16 cellular contexts compared by ENCODE assay signal in genomic region chr18:49051323-49051967, GRCh38.
DNase-seq lines count a peak whose midpoint lies in the region; ATAC-seq and TF ChIP-seq lines count a peak whose summit lies in the region.
"Had no signal": no experiment of that assay in that cellular context is flagged by ENCODE, and none has a peak within 500 bp of the region (broad histone marks: within the 10 kb centered on the region; RNA-seq: fewer than 3 reads in every experiment).

No MANE protein-coding gene starts in this region.

- no peaks in the 10 kb centered on the region for H3K9me3 Mint-ChIP-seq in CD4-positive, alpha-beta T cell
- no peaks in the 10 kb centered on the region for H3K9me3 Mint-ChIP-seq in activated T-cell treated with anti-CD3 and anti-CD28 coated beads, Interleukin-2, amount 50 U/mL, for 72 hours

- peak overlapping the region; percentile 99 for H3K27ac ChIP-seq in BLaER1
- no peak overlapping the region for H3K27ac ChIP-seq in IMR-90 (ENCODE audit: insufficient read depth, low read length)
- no peak overlapping the region for H3K27ac ChIP-seq in trophoblast cell (ENCODE audit: low read depth, low read length)
- no peak overlapping the region for H3K27ac ChIP-seq in CD4-positive, alpha-beta T cell (ENCODE audit: low read depth, low read length)
- H3K27ac ChIP-seq: C4-2B, RWPE1 had no signal

- H3K18ac ChIP-seq in IMR-90 (ENCODE audit: low read depth, low read length) (peak overlapping the region; percentile 51), trophoblast cell (ENCODE audit: low read length) (no peak overlapping the region)

- no peak overlapping the region; the same call in 1 of the 2 replicates for H3K4me3 ChIP-seq in BLaER1
- H3K4me3 ChIP-seq in IMR-90 (ENCODE audit: insufficient read depth, low read depth, low read length): no peak overlapping the region
- no peak overlapping the region for H3K4me3 ChIP-seq in trophoblast cell (ENCODE audit: low read depth, low read length)
- H3K4me3 ChIP-seq: SJCRH30 had no signal

- peak overlapping the region; percentile 84; the same call in 1 of the 2 replicates for H3K9ac ChIP-seq in BLaER1
- H3K9ac ChIP-seq in IMR-90 (ENCODE audit: low read depth, low read length): no peak overlapping the region
- H3K9ac ChIP-seq in trophoblast cell (ENCODE audit: low read length): no peak overlapping the region

- H3K79me1 ChIP-seq in IMR-90 (ENCODE audit: low read depth in 1 of 2, low read length in 2 of 2) (peaks cover 10 to 35% of the 10 kb centered on the region in 2 experiments; a peak in 3 of 4 replicates), trophoblast cell (ENCODE audit: low read length) (peaks cover 3% of the 10 kb centered on the region)

- H3K4me1 Mint-ChIP-seq in CD4-positive, alpha-beta T cell (ENCODE audit: low read depth): peaks cover 45% of the 10 kb centered on the region
- peaks cover 46% of the 10 kb centered on the region for H3K4me1 Mint-ChIP-seq in activated T-cell treated with anti-CD3 and anti-CD28 coated beads, Interleukin-2, amount 50 U/mL, for 72 hours (ENCODE audit: low read depth)

- H2BK20ac ChIP-seq in IMR-90 (ENCODE audit: low read depth, low read length): peak overlapping the region; percentile 91; the same call in 1 of the 2 replicates

- H3K27me3 Mint-ChIP-seq in CD4-positive, alpha-beta T cell: no peaks in the 10 kb centered on the region
- no peaks in the 10 kb centered on the region for H3K27me3 Mint-ChIP-seq in activated T-cell treated with anti-CD3 and anti-CD28 coated beads, Interleukin-2, amount 50 U/mL, for 72 hours (ENCODE audit: low read depth)

- H2AFZ ChIP-seq in IMR-90 (replicated peaks; ENCODE audit: low read length, poor library complexity): no peak overlapping the region
- H2AFZ ChIP-seq in trophoblast cell (ENCODE audit: insufficient read depth, low read length, poor library complexity): no peak overlapping the region

- peak overlapping the region; percentile 79 for H3K14ac ChIP-seq in IMR-90 (replicated peaks; ENCODE audit: low read depth, low read length)
- no peak overlapping the region for H3K14ac ChIP-seq in trophoblast cell (ENCODE audit: low read length)

- H3K79me2 ChIP-seq in trophoblast cell (ENCODE audit: control insufficient read depth, insufficient read depth, low read length, poor library complexity): no peaks in the 10 kb centered on the region

- 93% methylated on average over 3 of the region's 9 CpGs; no CpG with 5 or more reads in 1 of the 2 experiments for WGBS in IMR-90 (ENCODE audit: extremely low coverage in 2 of 2, insufficient read length in 1 of 2), 2 experiments
- WGBS in trophoblast cell (ENCODE audit: extremely low coverage, insufficient coverage, insufficient read length): no CpG with 5 or more reads among the region's 9 CpGs

- H3K4me1 ChIP-seq in BLaER1 (peaks cover 92% of the 10 kb centered on the region), IMR-90 (ENCODE audit: control insufficient read depth, insufficient read depth, low read length) (peaks cover 44% of the 10 kb centered on the region), trophoblast cell (ENCODE audit: control insufficient read depth in 1 of 2, insufficient read depth in 2 of 2, low read length in 2 of 2) (peaks cover 3 to 6% of the 10 kb centered on the region in 2 experiments)

- peak overlapping the region; percentile 96 for H2BK120ac ChIP-seq in IMR-90 (ENCODE audit: low read depth, low read length)
- no peak overlapping the region for H2BK120ac ChIP-seq in trophoblast cell (ENCODE audit: insufficient read depth, low read length, poor library complexity)

- H3K27ac Mint-ChIP-seq in CD4-positive, alpha-beta T cell: no peak overlapping the region
- no peak overlapping the region for H3K27ac Mint-ChIP-seq in activated T-cell treated with anti-CD3 and anti-CD28 coated beads, Interleukin-2, amount 50 U/mL, for 72 hours

- peak overlapping the region; percentile 66; the same call in 2 of the 3 replicates for H2BK15ac ChIP-seq in IMR-90 (ENCODE audit: low read depth, low read length)

- POLR2A ChIA-PET in IMR-90 (lab: Charles Lee; ENCODE audit: unreplicated experiment): interaction anchor here (0.6 kb wide), 1 partner anchor 199 kb away, joined by 3 read pairs; no protein-coding TSS in a partner anchor
- POLR2A ChIA-PET in CD4-positive, alpha-beta T cell (lab: Charles Lee): no interaction called here

- H3K4me2 ChIP-seq in BLaER1: peak overlapping the region; percentile 86
- H3K4me2 ChIP-seq in IMR-90 (ENCODE audit: low read depth, low read length): no peak overlapping the region
- H3K4me2 ChIP-seq in trophoblast cell (ENCODE audit: low read length): no peak overlapping the region

- H2AK5ac ChIP-seq in IMR-90 (ENCODE audit: low read depth, low read length) (peak overlapping the region; percentile 90), trophoblast cell (ENCODE audit: low read length) (no peak overlapping the region)

- CTCF ChIA-PET in IMR-90 (lab: Yijun Ruan, JAX): interaction anchor here (1.1 kb wide), 1 partner anchor 89 kb away, joined by 3 read pairs; no protein-coding TSS in a partner anchor
- CTCF ChIA-PET in CD4-positive, alpha-beta T cell (lab: Charles Lee): no interaction called here

- TF ChIP-seq CTCF in IMR-90 (conservative IDR thresholded peaks at IDR 0.05; ENCODE audit: low read depth, low read length): no peak
- TF ChIP-seq CTCF in CD4-positive, alpha-beta T cell (IDR thresholded peaks at IDR 0.05): no peak

- H4K12ac ChIP-seq in trophoblast cell (ENCODE audit: low read depth, low read length): no peak overlapping the region

- H4K8ac ChIP-seq in IMR-90 (ENCODE audit: low read depth in 2 of 2, low read length in 2 of 2): peak overlapping the region; percentile 32 to 91; a peak in 3 of 4 replicates
- no peak overlapping the region for H4K8ac ChIP-seq in trophoblast cell (ENCODE audit: low read depth, low read length)

- H3K4ac ChIP-seq in IMR-90 (ENCODE audit: low read depth, low read length) (peak overlapping the region; percentile 94), trophoblast cell (ENCODE audit: low read depth, low read length) (no peak overlapping the region)

- H3K27me3 ChIP-seq in BLaER1: no peaks in the 10 kb centered on the region
- no peaks in the 10 kb centered on the region for H3K27me3 ChIP-seq in IMR-90 (ENCODE audit: control insufficient read depth, insufficient read depth, low read length)
- H3K27me3 ChIP-seq in trophoblast cell (ENCODE audit: insufficient read depth, low read length): no peaks in the 10 kb centered on the region
- no peaks in the 10 kb centered on the region for H3K27me3 ChIP-seq in CD4-positive, alpha-beta T cell (ENCODE audit: control insufficient read depth, insufficient read depth, low read length)
- H3K27me3 ChIP-seq: SJCRH30 had no signal

- H3K56ac ChIP-seq in IMR-90 (ENCODE audit: extremely low read depth, insufficient read depth, low read length): no peak overlapping the region

- TF ChIP-seq RAD21 in IMR-90 (IDR thresholded peaks at IDR 0.05; ENCODE audit: low read length): no peak

- H3K9me3 ChIP-seq in BLaER1 (no peaks in the 10 kb centered on the region), IMR-90 (ENCODE audit: control insufficient read depth, insufficient read depth, low read length) (no peaks in the 10 kb centered on the region), trophoblast cell (ENCODE audit: insufficient read depth, low read depth, low read length) (peaks cover 3% of the 10 kb centered on the region)
- H3K9me3 ChIP-seq in CD4-positive, alpha-beta T cell (ENCODE audit: control insufficient read depth, low read length): no peaks in the 10 kb centered on the region
- H3K9me3 ChIP-seq: SJCRH30 had no signal

- intact Hi-C loops in IMR-90 (cut with micrococcal nuclease): no loop called here
- intact Hi-C loops in CD4-positive, alpha-beta T cell (cut with DNase I, micrococcal nuclease): no loop called here

- H3K23ac ChIP-seq in IMR-90 (ENCODE audit: low read depth, low read length): peak overlapping the region; percentile 60
- no peak overlapping the region for H3K23ac ChIP-seq in trophoblast cell (ENCODE audit: low read length)

- H3K9me1 ChIP-seq in IMR-90 (ENCODE audit: insufficient read depth, low read length): peaks cover 44% of the 10 kb centered on the region

- no peak overlapping the region for H2AK9ac ChIP-seq in IMR-90 (replicated peaks; ENCODE audit: low read depth, low read length, poor library complexity)

- BruUV-seq in IMR-90 (replicated peaks; lab: Mats Ljungman, UMichigan): no TSS peak

- H4K5ac ChIP-seq in IMR-90 (ENCODE audit: low read depth, low read length): peak overlapping the region; percentile 19

- H3K36me3 Mint-ChIP-seq in CD4-positive, alpha-beta T cell (ENCODE audit: low read depth): peaks cover under 1% of the 10 kb centered on the region
- H3K36me3 Mint-ChIP-seq in activated T-cell treated with anti-CD3 and anti-CD28 coated beads, Interleukin-2, amount 50 U/mL, for 72 hours (ENCODE audit: insufficient read depth in 2 of 2): no peaks in the 10 kb centered on the region

- H2BK5ac ChIP-seq in IMR-90 (ENCODE audit: low read depth, low read length, poor library complexity, severe bottlenecking): peak overlapping the region; percentile 91
- no peak overlapping the region for H2BK5ac ChIP-seq in trophoblast cell (ENCODE audit: low read depth, low read length, poor library complexity)

- H2BK12ac ChIP-seq in trophoblast cell (ENCODE audit: low read length): peak overlapping the region; percentile 3

- peak overlapping the region; percentile 95 for H4K91ac ChIP-seq in IMR-90 (ENCODE audit: insufficient read depth, low read depth, low read length)
- H4K91ac ChIP-seq in trophoblast cell (ENCODE audit: low read depth, low read length): no peak overlapping the region

- no peak for TF ChIP-seq POLR2A in IMR-90 (IDR thresholded peaks at IDR 0.05; ENCODE audit: low read depth, low read length)

- in situ Hi-C loops in IMR-90 (cut with MboI; ENCODE audit: low sequenced_read_pairs): no loop called here

- H3K4me3 Mint-ChIP-seq in CD4-positive, alpha-beta T cell: no peak overlapping the region
- H3K4me3 Mint-ChIP-seq in activated T-cell treated with anti-CD3 and anti-CD28 coated beads, Interleukin-2, amount 50 U/mL, for 72 hours: no peak overlapping the region

- H4K20me1 ChIP-seq in BLaER1 (no peaks in the 10 kb centered on the region), IMR-90 (ENCODE audit: insufficient read depth, low read length) (no peaks in the 10 kb centered on the region)

- dilution Hi-C loops in IMR-90 (cut with HindIII; ENCODE audit: low sequenced_read_pairs, unreplicated experiment): no loop called here

- H3K36me3 ChIP-seq in BLaER1 (peaks cover 13% of the 10 kb centered on the region), IMR-90 (ENCODE audit: control insufficient read depth, insufficient read depth, low read length) (no peaks in the 10 kb centered on the region), trophoblast cell (ENCODE audit: control insufficient read depth in 1 of 2, insufficient read depth in 2 of 2, low read length in 2 of 2) (no peaks in the 10 kb centered on the region)
- H3K36me3 ChIP-seq: SJCRH30 had no signal

- DNase-seq in IMR-90 (no peak), trophoblast cell (no peak), GM03348 (ENCODE audit: low spot score) (no peak), HuH-7 (ENCODE audit: low spot score) (no peak)
- DNase-seq in CD4-positive, alpha-beta T cell: no peak
- no peak for DNase-seq in activated T-cell treated with anti-CD3 and anti-CD28 coated beads, Interleukin-2, amount 50 U/mL, for 72 hours
- DNase-seq: HCEC 1CT, NCI-H1048, NCI-H1436 treated with DMSO at 0.1 percent for 48 hours, NCI-H748 treated with DMSO at 0.1 percent for 48 hours, PC-3, SJCRH30 had no signal

- ATAC-seq in IMR-90 (ENCODE audit: low read depth) (no peak), esophagus mucosa (peak; percentile 25)
- no peak for ATAC-seq in CD4-positive, alpha-beta T cell (ENCODE audit: poor library complexity)
- no peak for ATAC-seq in activated T-cell treated with anti-CD3 and anti-CD28 coated beads, Interleukin-2, amount 50 U/mL, for 72 hours (replicated peaks in 1 of 2)
- ATAC-seq: PC-3 had no signal
